In genomic region chr19:6536138-6536671, GRCh38 we compare ENCODE assay signal across 9 cellular contexts. TPM values are rescaled to one million over a fixed set of nuclear protein-coding genes. Genes with fewer than 3 reads are reported as not detected.
DNase-seq lines count a peak whose midpoint lies in the region; ATAC-seq and TF ChIP-seq lines count a peak whose summit lies in the region.
"Had no signal": no experiment of that assay in that cellular context is flagged by ENCODE, and none has a peak within 500 bp of the region (broad histone marks: within the 10 kb centered on the region; RNA-seq: fewer than 3 reads in every experiment).

No MANE protein-coding gene starts in this region.

- no peak overlapping the region for H2BK15ac ChIP-seq in mesenchymal stem cell (ENCODE audit: low read depth, poor library complexity, severe bottlenecking)

- no peak overlapping the region for H4K8ac ChIP-seq in mesenchymal stem cell (ENCODE audit: low read length)

- no peak overlapping the region for H3K9ac ChIP-seq in mesenchymal stem cell (ENCODE audit: low read length)

- peaks cover 2% of the 10 kb centered on the region for H3K79me1 ChIP-seq in mesenchymal stem cell (replicated peaks; ENCODE audit: low read length, poor library complexity, severe bottlenecking)

- no peak overlapping the region for H2BK12ac ChIP-seq in mesenchymal stem cell (ENCODE audit: low read length in 2 of 2)

- H3K4me1 ChIP-seq in ascending aorta (peaks cover 2 to 5% of the 10 kb centered on the region in 2 donors), mesenchymal stem cell (ENCODE audit: control insufficient read depth, insufficient read depth, low read depth, low read length) (peaks cover 22% of the 10 kb centered on the region), thymus (ENCODE audit: control insufficient read depth, insufficient read depth, low read length) (peaks cover 4% of the 10 kb centered on the region)

- TF ChIP-seq CTCF in GM10248 (IDR thresholded peaks at IDR 0.05; ENCODE audit: control extremely low read depth, extremely low read depth, low read depth, missing control alignments) (no peak), ascending aorta (IDR thresholded peaks at IDR 0.05) (no peak)

- H3K4ac ChIP-seq in mesenchymal stem cell (ENCODE audit: low read depth in 1 of 2, low read length in 2 of 2): no peak overlapping the region

- H3K4me2 ChIP-seq in mesenchymal stem cell (ENCODE audit: low read length, poor library complexity, severe bottlenecking): no peak overlapping the region

- no peak overlapping the region for H3K23ac ChIP-seq in mesenchymal stem cell (ENCODE audit: low read length in 2 of 2)

- whole genome bisulfite sequencing in mesenchymal stem cell: 83% methylated on average over 9 of the region's 9 CpGs
- 74% methylated on average over 9 of the region's 9 CpGs for WGBS in thymus

- H3K18ac ChIP-seq in mesenchymal stem cell (ENCODE audit: low read depth in 1 of 2, low read length in 2 of 2): no peak overlapping the region

- DNase-seq in GM10248 (ENCODE audit: extremely low spot score) (peak; percentile 95), HUDEP-2 (lab: John Stamatoyannopoulos, UW; ENCODE audit: unreplicated experiment in 76 of 76) (peak in 69 of 76 experiments; percentile 23 to 96 (median 65)), T-helper 9 cell (peak; percentile 56), ascending aorta (ENCODE audit: low spot score in 2 of 2) (peak; percentile 40 to 80), mesenchymal stem cell (peak; percentile 29), DMS153 (lab: John Stamatoyannopoulos, UW) (no peak)

- H3K9me3 ChIP-seq in ascending aorta (no peaks in the 10 kb centered on the region), mesenchymal stem cell (ENCODE audit: control insufficient read depth, low read length) (no peaks in the 10 kb centered on the region), thymus (ENCODE audit: control insufficient read depth) (no peaks in the 10 kb centered on the region)

- no peaks in the 10 kb centered on the region for H3K27me3 ChIP-seq in ascending aorta
- peaks cover 9 to 15% of the 10 kb centered on the region in 2 experiments for H3K27me3 ChIP-seq in mesenchymal stem cell (ENCODE audit: control insufficient read depth in 1 of 2, insufficient read depth in 1 of 2, low read length in 2 of 2)
- H3K27me3 ChIP-seq in thymus (ENCODE audit: control insufficient read depth, insufficient read depth): peaks cover 18% of the 10 kb centered on the region

- H3K4me3 ChIP-seq in ascending aorta: no peak overlapping the region
- no peak overlapping the region for H3K4me3 ChIP-seq in mesenchymal stem cell (ENCODE audit: insufficient read depth in 1 of 2, low read depth in 1 of 2, low read length in 2 of 2)
- no peak overlapping the region for H3K4me3 ChIP-seq in thymus (ENCODE audit: low read length)

- peak; percentile 68 for ATAC-seq in GM21515 (IDR thresholded peaks at IDR 0.05; ENCODE audit: unreplicated experiment)

- no peak overlapping the region for H2AFZ ChIP-seq in mesenchymal stem cell (ENCODE audit: low read depth, low read length)

- no peaks in the 10 kb centered on the region for H3K36me3 ChIP-seq in ascending aorta
- peaks cover 11 to 17% of the 10 kb centered on the region in 2 experiments for H3K36me3 ChIP-seq in mesenchymal stem cell (ENCODE audit: control insufficient read depth in 1 of 2, insufficient read depth in 2 of 2, low read depth in 1 of 2, low read length in 2 of 2)
- H3K36me3 ChIP-seq in thymus (ENCODE audit: control insufficient read depth, insufficient read depth): no peaks in the 10 kb centered on the region

- H3K27ac ChIP-seq in ascending aorta: no peak overlapping the region
- H3K27ac ChIP-seq in mesenchymal stem cell (ENCODE audit: low read length, poor library complexity, severe bottlenecking): no peak overlapping the region
- peak overlapping the region; percentile 31 for H3K27ac ChIP-seq in thymus (ENCODE audit: low read depth)

- no peak overlapping the region for H4K91ac ChIP-seq in mesenchymal stem cell (ENCODE audit: low read length)

- CTCF ChIA-PET in GM10248 (lab: Yijun Ruan, JAX): interaction anchor here (1.1 to 3.1 kb wide), 7 partner anchors 11 to 99 kb away, joined by 3 to 15 read pairs (median 4); no protein-coding TSS in a partner anchor

- H2AK5ac ChIP-seq in mesenchymal stem cell (ENCODE audit: low read length, severe bottlenecking): no peak overlapping the region

- no peak overlapping the region for H2BK120ac ChIP-seq in mesenchymal stem cell (ENCODE audit: low read depth, low read length)

- POLR2A ChIA-PET in GM10248 (lab: Yijun Ruan, JAX): interaction anchor here (0.6 to 2.8 kb wide), 15 partner anchors 8 to 320 kb away, joined by 3 to 22 read pairs (median 4); partner anchors contain the start of genes GPR108 and KHSRP

- intact Hi-C loops in ascending aorta (cut with DNase I): no loop called here

- no peak overlapping the region for H2BK5ac ChIP-seq in mesenchymal stem cell (ENCODE audit: low read depth, low read length, poor library complexity, severe bottlenecking)

- no peak overlapping the region for H3K14ac ChIP-seq in mesenchymal stem cell (ENCODE audit: low read length in 2 of 2)

RNA-seq across cellular contexts. Expression of gene TNFSF9, which starts 5.4 kb away (rescaled TPM):
- not detected for total RNA-seq in ascending aorta
- polyA plus RNA-seq in mesenchymal stem cell (2013, experiment 1 of 2): 3.2 TPM
- polyA plus RNA-seq in mesenchymal stem cell (2013, experiment 2 of 2): 3.4 TPM
- polyA plus RNA-seq in thymus: 2.9 TPM

RNA-seq across cellular contexts. Expression of gene TUBB4A, which starts 34.1 kb away (rescaled TPM):
- total RNA-seq in ascending aorta: 0.75 TPM
- not detected for polyA plus RNA-seq in mesenchymal stem cell (2013, experiment 1 of 2)
- polyA plus RNA-seq in mesenchymal stem cell (2013, experiment 2 of 2): 0.01 TPM
- 1.1 TPM for polyA plus RNA-seq in thymus

RNA-seq across cellular contexts. Expression of gene DENND1C, which starts 54.6 kb away (rescaled TPM):
- 24.4 TPM for total RNA-seq in ascending aorta
- 0.03 TPM for polyA plus RNA-seq in mesenchymal stem cell (2013, experiment 1 of 2)
- polyA plus RNA-seq in mesenchymal stem cell (2013, experiment 2 of 2): 0.04 TPM
- 46.6 TPM for polyA plus RNA-seq in thymus

RNA-seq across cellular contexts. Expression of gene CD70, which starts 54.7 kb away (rescaled TPM):
- total RNA-seq in ascending aorta: not detected
- not detected for polyA plus RNA-seq in mesenchymal stem cell (2013, experiment 1 of 2)
- not detected for polyA plus RNA-seq in mesenchymal stem cell (2013, experiment 2 of 2)
- polyA plus RNA-seq in thymus: 11.1 TPM
- total RNA-seq: temporal lobe had no signal
